Comparison of ENCODE assay signal across 9 cellular contexts in the genomic region with DNA sequence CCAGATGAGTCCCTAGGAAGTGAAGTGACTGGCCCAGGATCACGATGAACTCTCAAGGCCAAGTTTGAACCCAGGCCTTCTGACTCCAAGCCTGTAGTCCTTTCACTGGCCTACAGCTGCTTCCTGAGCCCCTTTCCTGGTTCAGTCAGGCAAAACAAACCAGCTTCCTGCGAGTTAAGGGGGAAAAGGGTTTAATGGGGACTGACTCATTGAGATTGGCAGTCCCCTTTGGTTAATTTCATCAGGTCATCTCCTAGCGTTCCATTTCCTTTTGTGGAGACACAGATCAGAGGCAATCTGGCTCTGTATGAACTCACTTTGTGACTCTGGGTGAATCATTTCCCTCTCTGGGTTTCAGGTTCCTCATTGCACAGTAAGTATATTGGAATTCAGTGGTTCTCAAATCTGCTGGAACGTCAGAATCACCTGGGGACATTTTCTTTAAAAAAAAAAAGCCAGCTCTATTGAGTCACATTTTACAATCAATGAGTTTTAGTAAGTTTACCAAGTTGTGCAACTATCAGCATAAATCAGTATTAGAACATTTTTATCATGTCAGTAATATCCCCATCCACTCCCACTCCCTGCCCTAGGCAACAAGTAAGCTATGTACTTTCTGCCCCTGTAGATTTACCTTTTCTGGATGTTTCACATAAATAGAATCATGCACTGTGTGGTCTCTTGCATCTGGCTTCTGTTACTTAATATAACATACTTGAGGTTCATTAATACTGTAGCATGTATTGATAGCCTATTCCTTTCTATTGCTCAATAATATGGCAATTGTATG.
A peak's percentile ranks its signal among the peaks of the same experiment; 100 is the strongest.
DNase-seq lines count a peak whose midpoint lies in the region; ATAC-seq and TF ChIP-seq lines count a peak whose summit lies in the region.
"Had no signal": no experiment of that assay in that cellular context is flagged by ENCODE, and none has a peak within 500 bp of the region (broad histone marks: within the 10 kb centered on the region; RNA-seq: fewer than 3 reads in every experiment).

No MANE protein-coding gene starts in this region.

- H3K27ac Mint-ChIP-seq in natural killer cell treated with Interleukin-12 subunit alpha and Interleukin-12 subunit beta and Interleukin-15 and Interleukin-18, amount 100 ng/mL, for 72 hours: no peak overlapping the region

- peak; percentile 2 for DNase-seq in stimulated activated CD4-positive, alpha-beta T cell treated with anti-CD3 and anti-CD28 coated beads, Interleukin-1b, Interleukin-23, amount 100 ng/mL, for 48 hours
- no peak for DNase-seq in stimulated activated CD4-positive, alpha-beta T cell treated with anti-CD3 and anti-CD28 coated beads, Interleukin-4, amount 100 ng/mL, for 24 hours
- no peak for DNase-seq in left lung
- DNase-seq in natural killer cell treated with Interleukin-12 subunit alpha and Interleukin-12 subunit beta and Interleukin-15 and Interleukin-18, amount 100 ng/mL, for 72 hours (ENCODE audit: low spot score): no peak
- no peak for DNase-seq in coronary artery (ENCODE audit: low spot score)
- DNase-seq: activated CD4-positive, alpha-beta T cell treated with anti-CD3 and anti-CD28 coated beads, Interleukin-2, amount 50 U/mL, for 1 hour had no signal

- H3K27me3 ChIP-seq in left lung: no peaks in the 10 kb centered on the region

- no peaks in the 10 kb centered on the region for H3K9me3 ChIP-seq in left lung

- H3K9me3 Mint-ChIP-seq in natural killer cell treated with Interleukin-12 subunit alpha and Interleukin-12 subunit beta and Interleukin-15 and Interleukin-18, amount 100 ng/mL, for 72 hours: no peaks in the 10 kb centered on the region

- H3K4me3 ChIP-seq in left lung (no peak overlapping the region), coronary artery (no peak overlapping the region)

- TF ChIP-seq CTCF in left lung (IDR thresholded peaks at IDR 0.05) (no peak), coronary artery (IDR thresholded peaks at IDR 0.05) (no peak)

- H3K27me3 Mint-ChIP-seq in natural killer cell treated with Interleukin-12 subunit alpha and Interleukin-12 subunit beta and Interleukin-15 and Interleukin-18, amount 100 ng/mL, for 72 hours: peaks cover 6 to 11% of the 10 kb centered on the region in 2 donors

- H3K4me1 Mint-ChIP-seq in natural killer cell treated with Interleukin-12 subunit alpha and Interleukin-12 subunit beta and Interleukin-15 and Interleukin-18, amount 100 ng/mL, for 72 hours (ENCODE audit: low read depth in 2 of 2): peaks cover 20 to 27% of the 10 kb centered on the region in 2 donors

- peaks cover 4 to 18% of the 10 kb centered on the region in 2 donors for H3K4me1 ChIP-seq in left lung

- ATAC-seq in left lung (peak; percentile 82), GM21390 (IDR thresholded peaks at IDR 0.05; ENCODE audit: unreplicated experiment) (no peak), GM18511 (IDR thresholded peaks at IDR 0.05; ENCODE audit: unreplicated experiment) (no peak)
- ATAC-seq in natural killer cell treated with Interleukin-12 subunit alpha and Interleukin-12 subunit beta and Interleukin-15 and Interleukin-18, amount 100 ng/mL, for 72 hours: no peak

- H3K36me3 ChIP-seq in left lung: no peaks in the 10 kb centered on the region

- H3K36me3 Mint-ChIP-seq in natural killer cell treated with Interleukin-12 subunit alpha and Interleukin-12 subunit beta and Interleukin-15 and Interleukin-18, amount 100 ng/mL, for 72 hours: no peaks in the 10 kb centered on the region

- H3K27ac ChIP-seq in angular gyrus (ENCODE audit: low read depth, low read length): peak overlapping the region; percentile 74
- H3K27ac ChIP-seq in left lung: peak overlapping the region in 1 of 2 donors; percentile 55
- peak overlapping the region in 1 of 2 donors; percentile 44 for H3K27ac ChIP-seq in coronary artery

- no peak overlapping the region for H3K4me3 Mint-ChIP-seq in natural killer cell treated with Interleukin-12 subunit alpha and Interleukin-12 subunit beta and Interleukin-15 and Interleukin-18, amount 100 ng/mL, for 72 hours

- intact Hi-C loops in left lung (cut with DNase I): no loop called here
